13 cellular contexts compared by ENCODE assay signal in the genomic region with DNA sequence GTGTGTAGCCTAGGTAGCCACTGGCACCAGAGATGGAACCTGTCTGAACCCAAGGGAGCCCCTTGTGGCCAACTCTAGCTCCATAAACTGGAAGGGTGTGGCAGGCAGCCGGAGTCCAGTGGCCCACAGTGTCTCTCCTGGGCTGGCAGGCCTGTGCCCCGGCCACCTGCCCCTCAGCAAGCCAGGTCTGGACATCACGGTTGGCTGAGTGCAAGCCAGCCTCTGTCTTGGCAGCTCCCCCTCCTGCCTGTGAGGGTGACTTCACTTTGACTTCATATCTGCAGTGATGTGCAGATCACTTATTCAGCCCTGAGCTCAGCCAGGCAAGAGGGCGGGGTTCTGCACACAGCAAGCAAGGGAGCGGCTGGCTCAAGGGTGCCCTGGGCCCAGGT. TPM values are rescaled to one million over a fixed set of nuclear protein-coding genes. Genes with fewer than 3 reads are reported as not detected.
A peak's percentile ranks its signal among the peaks of the same experiment; 100 is the strongest.
DNase-seq lines count a peak whose midpoint lies in the region; ATAC-seq and TF ChIP-seq lines count a peak whose summit lies in the region.
"Had no signal": no experiment of that assay in that cellular context is flagged by ENCODE, and none has a peak within 500 bp of the region (broad histone marks: within the 10 kb centered on the region; RNA-seq: fewer than 3 reads in every experiment).

No MANE protein-coding gene starts in this region.

- H3K27ac ChIP-seq in PC-9 (no peak overlapping the region), esophagus muscularis mucosa (replicated peaks in 1 of 4) (no peak overlapping the region)
- H3K27ac ChIP-seq: uterus had no signal

- no peak overlapping the region for H3K4me2 ChIP-seq in PC-9

- BruUV-seq in PC-9 (replicated peaks; lab: Mats Ljungman, UMichigan) = no TSS peak

- ATAC-seq in activated CD8-positive, alpha-beta T cell treated with anti-CD3 and anti-CD28 coated beads for 36 hours = no peak
- no peak for ATAC-seq in activated CD8-positive, alpha-beta T cell treated with anti-CD3 and anti-CD28 coated beads, Interleukin-2, amount 10 ng/mL, durations not matched to agents 7 days and 5 days

- TF ChIP-seq CTCF in activated CD8-positive, alpha-beta T cell treated with anti-CD3 and anti-CD28 coated beads for 36 hours (IDR thresholded peaks at IDR 0.05) = no peak
- peak; percentile 38 for TF ChIP-seq CTCF in LNCaP clone FGC (IDR thresholded peaks at IDR 0.05; ENCODE audit: control insufficient read depth, extremely low read depth, insufficient read depth)
- peak in 1 of 2 experiments; percentile 36 for TF ChIP-seq CTCF in brain (conservative IDR thresholded peaks at IDR 0.05)
- peak; percentile 24 for TF ChIP-seq CTCF in osteocyte (IDR thresholded peaks at IDR 0.05)
- no peak; the same call in 1 of the 2 replicates for TF ChIP-seq CTCF in PC-9 (conservative IDR thresholded peaks at IDR 0.05)
- no peak for TF ChIP-seq CTCF in esophagus muscularis mucosa (IDR thresholded peaks at IDR 0.05)

- CTCF ChIA-PET in activated CD8-positive, alpha-beta T cell treated with anti-CD3 and anti-CD28 coated beads for 36 hours (lab: Charles Lee) = interaction anchor here (1.9 kb wide), 1 partner anchor 29 kb away, joined by 5 read pairs; no protein-coding TSS in a partner anchor
- CTCF ChIA-PET in activated CD8-positive, alpha-beta T cell treated with anti-CD3 and anti-CD28 coated beads, Interleukin-2, amount 10 ng/mL, durations not matched to agents 7 days and 5 days (lab: Charles Lee) = no interaction called here
- CTCF ChIA-PET in PC-9 (lab: Charles Lee) = no interaction called here

- DNase-seq in activated CD8-positive, alpha-beta T cell treated with anti-CD3 and anti-CD28 coated beads for 36 hours = peak; percentile 16
- no peak for DNase-seq in activated CD8-positive, alpha-beta T cell treated with anti-CD3 and anti-CD28 coated beads, Interleukin-2, amount 10 ng/mL, durations not matched to agents 7 days and 5 days
- DNase-seq in LNCaP clone FGC (ENCODE audit: low read depth) = no peak
- no peak for DNase-seq in osteocyte (ENCODE audit: extremely low spot score, unreplicated experiment)
- no peak for DNase-seq in PC-9
- DNase-seq in activated gamma-delta T cell treated with Interleukin-2 at 50 U/mL for 16 hours = no peak
- DNase-seq in esophagus muscularis mucosa (ENCODE audit: extremely low spot score) = no peak
- DNase-seq: amygdala, foreskin melanocyte, NCI-H1694, uterus had no signal

- no peaks in the 10 kb centered on the region for H3K79me2 ChIP-seq in PC-9 (ENCODE audit: low read depth)

- peaks cover 4% of the 10 kb centered on the region for H3K4me1 Mint-ChIP-seq in activated CD8-positive, alpha-beta T cell treated with anti-CD3 and anti-CD28 coated beads for 36 hours (ENCODE audit: low read depth)
- peaks cover 12% of the 10 kb centered on the region for H3K4me1 Mint-ChIP-seq in activated CD8-positive, alpha-beta T cell treated with anti-CD3 and anti-CD28 coated beads, Interleukin-2, amount 10 ng/mL, durations not matched to agents 7 days and 5 days (ENCODE audit: low read depth)
- H3K4me1 Mint-ChIP-seq in brain (peaks cover 14% of the 10 kb centered on the region), osteocyte (ENCODE audit: unreplicated experiment) (peaks cover 8% of the 10 kb centered on the region)

- no peaks in the 10 kb centered on the region for H3K36me3 Mint-ChIP-seq in activated CD8-positive, alpha-beta T cell treated with anti-CD3 and anti-CD28 coated beads for 36 hours (ENCODE audit: low read depth)
- no peaks in the 10 kb centered on the region for H3K36me3 Mint-ChIP-seq in activated CD8-positive, alpha-beta T cell treated with anti-CD3 and anti-CD28 coated beads, Interleukin-2, amount 10 ng/mL, durations not matched to agents 7 days and 5 days (ENCODE audit: low read depth)
- H3K36me3 Mint-ChIP-seq in brain (no peaks in the 10 kb centered on the region), osteocyte (ENCODE audit: unreplicated experiment) (no peaks in the 10 kb centered on the region)
- H3K36me3 Mint-ChIP-seq: CD14-positive monocyte had no signal

- no peaks in the 10 kb centered on the region for H3K4me1 ChIP-seq in PC-9 (replicated peaks; ENCODE audit: insufficient read depth)
- peaks cover 0 to 27% (median 20%) of the 10 kb centered on the region in 4 donors for H3K4me1 ChIP-seq in esophagus muscularis mucosa

- no peaks in the 10 kb centered on the region for H3K9me3 Mint-ChIP-seq in activated CD8-positive, alpha-beta T cell treated with anti-CD3 and anti-CD28 coated beads for 36 hours
- H3K9me3 Mint-ChIP-seq in activated CD8-positive, alpha-beta T cell treated with anti-CD3 and anti-CD28 coated beads, Interleukin-2, amount 10 ng/mL, durations not matched to agents 7 days and 5 days (ENCODE audit: insufficient read depth) = no peaks in the 10 kb centered on the region
- no peaks in the 10 kb centered on the region for H3K9me3 Mint-ChIP-seq in brain
- H3K9me3 Mint-ChIP-seq in osteocyte (ENCODE audit: unreplicated experiment) = no peaks in the 10 kb centered on the region

- H2AFZ ChIP-seq in PC-9 = no peak overlapping the region

- TF ChIP-seq EP300 in esophagus muscularis mucosa (IDR thresholded peaks at IDR 0.05) = no peak

- WGBS in esophagus muscularis mucosa = no CpG with 5 or more reads among the region's 5 CpGs

- H3K36me3 ChIP-seq in PC-9 (ENCODE audit: low read depth) = no peaks in the 10 kb centered on the region
- no peaks in the 10 kb centered on the region for H3K36me3 ChIP-seq in esophagus muscularis mucosa
- H3K36me3 ChIP-seq: uterus had no signal

- peaks cover 27% of the 10 kb centered on the region for H3K27me3 Mint-ChIP-seq in activated CD8-positive, alpha-beta T cell treated with anti-CD3 and anti-CD28 coated beads for 36 hours
- peaks cover 28% of the 10 kb centered on the region for H3K27me3 Mint-ChIP-seq in activated CD8-positive, alpha-beta T cell treated with anti-CD3 and anti-CD28 coated beads, Interleukin-2, amount 10 ng/mL, durations not matched to agents 7 days and 5 days (ENCODE audit: low read depth)
- H3K27me3 Mint-ChIP-seq in brain (peaks cover 62% of the 10 kb centered on the region), osteocyte (ENCODE audit: unreplicated experiment) (peaks cover 42% of the 10 kb centered on the region)

- H3F3A ChIP-seq in PC-9 (ENCODE audit: insufficient read depth, low read depth) = no peaks in the 10 kb centered on the region

- no peaks in the 10 kb centered on the region for H4K20me1 ChIP-seq in PC-9 (ENCODE audit: insufficient read depth)

- no peak overlapping the region for H3K4me3 Mint-ChIP-seq in activated CD8-positive, alpha-beta T cell treated with anti-CD3 and anti-CD28 coated beads for 36 hours
- H3K4me3 Mint-ChIP-seq in activated CD8-positive, alpha-beta T cell treated with anti-CD3 and anti-CD28 coated beads, Interleukin-2, amount 10 ng/mL, durations not matched to agents 7 days and 5 days = no peak overlapping the region
- H3K4me3 Mint-ChIP-seq in brain = peak overlapping the region in 3 of 5 experiments; percentile 20 to 70 (median 61)
- H3K4me3 Mint-ChIP-seq in osteocyte (ENCODE audit: unreplicated experiment) = no peak overlapping the region

- no peak for TF ChIP-seq POLR2A in esophagus muscularis mucosa (IDR thresholded peaks at IDR 0.05; ENCODE audit: low read depth)

- no peak overlapping the region for H3K27ac Mint-ChIP-seq in activated CD8-positive, alpha-beta T cell treated with anti-CD3 and anti-CD28 coated beads for 36 hours
- H3K27ac Mint-ChIP-seq in activated CD8-positive, alpha-beta T cell treated with anti-CD3 and anti-CD28 coated beads, Interleukin-2, amount 10 ng/mL, durations not matched to agents 7 days and 5 days = no peak overlapping the region
- H3K27ac Mint-ChIP-seq in brain (peak overlapping the region in 1 of 5 experiments; percentile 54), osteocyte (ENCODE audit: unreplicated experiment) (no peak overlapping the region)
- H3K27ac Mint-ChIP-seq: CD14-positive monocyte had no signal

- H3K4me3 ChIP-seq in LNCaP clone FGC (ENCODE audit: low read depth, low read length) (no peak overlapping the region), PC-9 (no peak overlapping the region), esophagus muscularis mucosa (no peak overlapping the region)

- H3K9me3 ChIP-seq in PC-9 (ENCODE audit: insufficient read depth, low read depth) (no peaks in the 10 kb centered on the region), esophagus muscularis mucosa (no peaks in the 10 kb centered on the region)
- H3K9me3 ChIP-seq: uterus had no signal

- POLR2A ChIA-PET in activated CD8-positive, alpha-beta T cell treated with anti-CD3 and anti-CD28 coated beads for 36 hours (lab: Charles Lee) = interaction anchor here (1.2 kb wide), 1 partner anchor 210 kb away, joined by 3 read pairs; no protein-coding TSS in a partner anchor
- POLR2A ChIA-PET in activated CD8-positive, alpha-beta T cell treated with anti-CD3 and anti-CD28 coated beads, Interleukin-2, amount 10 ng/mL, durations not matched to agents 7 days and 5 days (lab: Charles Lee) = no interaction called here
- POLR2A ChIA-PET in PC-9 (lab: Charles Lee; ENCODE audit: unreplicated experiment) = no interaction called here

- no peaks in the 10 kb centered on the region for H3K9me2 ChIP-seq in PC-9 (ENCODE audit: insufficient read depth)

- H3K27me3 ChIP-seq in PC-9 (ENCODE audit: insufficient read depth, low read depth) (peaks cover 13% of the 10 kb centered on the region; the same call in 1 of the 2 replicates), esophagus muscularis mucosa (peaks cover 0 to 94% (median 9%) of the 10 kb centered on the region in 4 donors)
- H3K27me3 ChIP-seq: uterus had no signal

- intact Hi-C loops in activated CD8-positive, alpha-beta T cell treated with anti-CD3 and anti-CD28 coated beads for 36 hours (cut with micrococcal nuclease) = no loop called here
- intact Hi-C loops in PC-9 (cut with micrococcal nuclease; ENCODE audit: unreplicated experiment) (no loop called here), esophagus muscularis mucosa (cut with DNase I) (no loop called here)

RNA-seq across cellular contexts. Expression of a gene that starts 1.3 kb away (rescaled TPM):
- total RNA-seq in activated CD8-positive, alpha-beta T cell treated with anti-CD3 and anti-CD28 coated beads for 36 hours = under 1 TPM; 0.13 to 0.47 TPM
- under 1 TPM; 0.13 to 0.34 TPM for total RNA-seq in activated CD8-positive, alpha-beta T cell treated with anti-CD3 and anti-CD28 coated beads, Interleukin-2, amount 10 ng/mL, durations not matched to agents 7 days and 5 days
- polyA plus RNA-seq in brain (ENCODE audit: insufficient read depth, low read depth, low replicate concordance) = 23.7 TPM
- total RNA-seq in osteocyte = 0.43 and 1.1 TPM in 2 replicates
- not detected in 2 replicates for total RNA-seq in PC-9 (2021)
- total RNA-seq in esophagus muscularis mucosa = 1 to 10 TPM; 1.7 to 4.0 (median 3.0) TPM

Comparison
In these comparisons a context has a peak if more than half of its experiments do, and no peak if none do; other contexts are left out.
1. H3K4me3 Mint-ChIP-seq: peak in brain (3 of 5); none in activated CD8-positive, alpha-beta T cell treated with anti-CD3 and anti-CD28 coated beads for 36 hours (single experiment), activated CD8-positive, alpha-beta T cell treated with anti-CD3 and anti-CD28 coated beads, Interleukin-2, amount 10 ng/mL, durations not matched to agents 7 days and 5 days (single experiment) and osteocyte (single experiment).
2. CTCF ChIP-seq: peak in LNCaP clone FGC (single experiment) and osteocyte (single experiment); none in activated CD8-positive, alpha-beta T cell treated with anti-CD3 and anti-CD28 coated beads for 36 hours (single experiment), PC-9 (single experiment) and esophagus muscularis mucosa (0 of 3).